In the genomic region with DNA sequence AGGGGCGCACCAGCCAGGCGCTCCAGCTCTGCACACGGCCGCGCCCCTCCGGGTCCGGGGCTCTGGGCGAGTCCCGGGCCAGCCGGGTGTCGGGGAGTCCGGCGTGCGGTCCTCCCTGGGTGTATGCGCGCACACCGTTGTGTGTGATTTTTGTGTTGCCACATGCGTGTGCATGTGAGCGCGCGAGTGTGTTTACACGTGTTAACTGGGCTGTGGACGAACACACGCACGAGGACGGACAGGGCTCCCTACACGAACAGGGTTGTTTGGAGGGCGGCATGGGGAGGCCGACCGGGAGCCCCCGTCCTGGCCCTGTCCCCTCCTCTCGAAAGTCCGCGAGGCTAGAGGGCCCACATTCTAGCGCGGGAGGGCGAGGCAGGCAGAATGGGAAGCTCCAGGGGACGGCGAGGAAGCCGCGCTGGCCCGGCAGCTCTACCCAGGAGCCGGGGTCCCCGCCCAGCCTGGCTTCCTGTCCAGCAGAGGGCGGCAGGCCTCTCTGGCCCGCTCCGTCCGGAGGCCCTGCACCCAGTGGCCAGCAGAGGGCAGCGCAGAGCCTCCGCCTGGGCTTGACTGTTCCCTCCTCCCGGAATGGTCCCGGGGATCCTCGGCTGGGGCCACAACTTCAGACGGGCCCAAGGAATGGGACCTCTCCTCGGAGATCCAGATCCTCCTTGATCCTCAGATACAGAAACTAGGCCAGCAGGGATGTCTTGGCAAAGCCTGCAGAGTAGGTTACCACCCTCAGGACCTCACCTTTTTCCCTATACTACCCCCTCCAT, we compare ENCODE assay signal across 8 cellular contexts.
DNase-seq lines count a peak whose midpoint lies in the region; ATAC-seq and TF ChIP-seq lines count a peak whose summit lies in the region.

No MANE protein-coding gene starts in this region.

- peak overlapping the region; percentile 47 for H3K27ac ChIP-seq in cingulate gyrus (ENCODE audit: low read depth, low read length)
- H3K27ac ChIP-seq in layer of hippocampus (ENCODE audit: low read depth, low read length) = peak overlapping the region; percentile 57

- POLR2A ChIA-PET in GM10248 (lab: Yijun Ruan, JAX) = no interaction called here

- CTCF ChIA-PET in GM10248 (lab: Yijun Ruan, JAX) = interaction anchor here (0.6 to 4.4 kb wide), 39 partner anchors 9 to 625 kb away, joined by 3 to 74 read pairs (median 4); no protein-coding TSS in a partner anchor

- peak; percentile 100 for TF ChIP-seq CTCF in GM10248 (IDR thresholded peaks at IDR 0.05; ENCODE audit: control extremely low read depth, extremely low read depth, low read depth, missing control alignments)

- peaks cover 6% of the 10 kb centered on the region for H3K27me3 ChIP-seq in layer of hippocampus (ENCODE audit: control insufficient read depth, insufficient read depth, low read length)

- DNase-seq in GM10248 (ENCODE audit: extremely low spot score) (peak; percentile 93), NCI-H2196 (lab: John Stamatoyannopoulos, UW; ENCODE audit: unreplicated experiment) (peak; percentile 79)
- DNase-seq in activated CD4-positive, alpha-beta T cell treated with anti-CD3 and anti-CD28 coated beads for 1 hour = peak; percentile 22
- peak; percentile 40 to 62 for DNase-seq in stimulated activated CD4-positive, alpha-beta T cell treated with anti-CD3 and anti-CD28 coated beads, Interleukin-15, amount 100 ng/mL, for 48 hours (ENCODE audit: low read depth in 2 of 2)

- ATAC-seq in HG02759 (IDR thresholded peaks at IDR 0.05; ENCODE audit: unreplicated experiment) = peak; percentile 85
- no peak for ATAC-seq in HG02840 (IDR thresholded peaks at IDR 0.05; ENCODE audit: low FRiP score, unreplicated experiment)

Comparison
In these comparisons a context has a peak if more than half of its experiments do, and no peak if none do; other contexts are left out.
1. DNase-seq: peak in every context shown above with its lines; median percentile 93 in GM10248; 79 in NCI-H2196; 51 in stimulated activated CD4-positive, alpha-beta T cell treated with anti-CD3 and anti-CD28 coated beads, Interleukin-15, amount 100 ng/mL, for 48 hours; 22 in activated CD4-positive, alpha-beta T cell treated with anti-CD3 and anti-CD28 coated beads for 1 hour.